Comparison of ENCODE assay signal across 17 cellular contexts in genomic region chr6:170142559-170142958, GRCh38.
A peak's percentile ranks its signal among the peaks of the same experiment; 100 is the strongest.
DNase-seq lines count a peak whose midpoint lies in the region; ATAC-seq, FAIRE-seq and TF ChIP-seq lines count a peak whose summit lies in the region.
"Had no signal": no experiment of that assay in that cellular context is flagged by ENCODE, and none has a peak within 500 bp of the region (broad histone marks: within the 10 kb centered on the region; RNA-seq: fewer than 3 reads in every experiment).

No MANE protein-coding gene starts in this region.

- TF ChIP-seq RAD21 in H1 (IDR thresholded peaks at IDR 0.05 in 1 of 2, conservative IDR thresholded peaks at IDR 0.05 in 1 of 2; ENCODE audit: low read depth in 2 of 2, low read length in 2 of 2): no peak

- no peak overlapping the region for H2BK20ac ChIP-seq in H1 (ENCODE audit: low read length)

- DNase-seq in cardiac septum (ENCODE audit: low spot score) (peak; percentile 33), left ventricle myocardium inferior (no peak), H1 (ENCODE audit: low read depth in 1 of 2, low spot score in 2 of 2) (no peak), osteocyte (ENCODE audit: extremely low spot score, unreplicated experiment) (peak; percentile 48), type B pancreatic cell (ENCODE audit: extremely low spot score, unreplicated experiment) (peak; percentile 32), anterior cingulate cortex (lab: John Stamatoyannopoulos, UW) (no peak)
- DNase-seq: COR-L47, DND-41, GDM1, HCEC 1CT had no signal

- H3K4me3 Mint-ChIP-seq in osteocyte (ENCODE audit: unreplicated experiment) (no peak overlapping the region), type B pancreatic cell (no peak overlapping the region)
- H3K4me3 Mint-ChIP-seq: CD14-positive monocyte; CD8-positive, alpha-beta T cell had no signal

- H3K23ac ChIP-seq in H1 (ENCODE audit: insufficient read length): no peak overlapping the region

- H3K4me3 ChIP-seq in left ventricle myocardium inferior (no peak overlapping the region), H1 (ENCODE audit: extremely low read depth in 1 of 4, insufficient read depth in 2 of 4, low read depth in 3 of 4, low read length in 4 of 4) (no peak overlapping the region)

- H4K5ac ChIP-seq in H1 (ENCODE audit: insufficient read length, low read depth, low read length): no peak overlapping the region

- H3K4me1 ChIP-seq in left ventricle myocardium inferior (peaks cover 20% of the 10 kb centered on the region), H1 (replicated peaks in 1 of 4; ENCODE audit: control insufficient read depth in 3 of 4, insufficient read depth in 4 of 4, low read length in 3 of 4) (no peaks in the 10 kb centered on the region)

- H3K27me3 Mint-ChIP-seq in osteocyte (ENCODE audit: unreplicated experiment) (no peaks in the 10 kb centered on the region), type B pancreatic cell (peaks cover 3% of the 10 kb centered on the region)

- H3K79me2 ChIP-seq in H1 (ENCODE audit: control insufficient read depth in 1 of 2, insufficient read depth in 2 of 2, low read length in 2 of 2): no peaks in the 10 kb centered on the region

- H3K36me3 ChIP-seq in left ventricle myocardium inferior (no peaks in the 10 kb centered on the region), H1 (ENCODE audit: control insufficient read depth in 2 of 4, insufficient read depth in 4 of 4, low read length in 3 of 4) (no peaks in the 10 kb centered on the region)

- no peak for TF ChIP-seq EP300 in H1 (IDR thresholded peaks at IDR 0.05; ENCODE audit: borderline replicate concordance in 1 of 2, low read depth in 2 of 2, low read length in 2 of 2)

- no peak overlapping the region for H3K14ac ChIP-seq in H1 (ENCODE audit: insufficient read length)

- H3K4me1 Mint-ChIP-seq in osteocyte (ENCODE audit: unreplicated experiment) (no peaks in the 10 kb centered on the region), type B pancreatic cell (ENCODE audit: unreplicated experiment) (no peaks in the 10 kb centered on the region)

- no peak overlapping the region for H3K27ac ChIP-seq in left ventricle myocardium inferior (replicated peaks)
- no peak overlapping the region for H3K27ac ChIP-seq in H1 (ENCODE audit: low read depth, low read length)
- H3K27ac ChIP-seq: 22Rv1 had no signal

- no peak overlapping the region for H2BK5ac ChIP-seq in H1 (ENCODE audit: low read depth, low read length)

- H4K8ac ChIP-seq in H1 (ENCODE audit: extremely low read depth, insufficient read depth, low read length): no peak overlapping the region

- no peaks in the 10 kb centered on the region for H3K79me1 ChIP-seq in H1 (ENCODE audit: low read depth, low read length)

- no peak overlapping the region for H2AK5ac ChIP-seq in H1 (ENCODE audit: low read depth, low read length)

- peaks cover 13% of the 10 kb centered on the region for H3K9me3 ChIP-seq in left ventricle myocardium inferior (replicated peaks)
- H3K9me3 ChIP-seq in H1 (ENCODE audit: insufficient read depth in 2 of 2, low read depth in 1 of 2, low read length in 1 of 2): peaks cover 4 to 23% of the 10 kb centered on the region in 2 experiments; a peak in 1 of 4 replicates

- no peak for FAIRE-seq in H1 (lab: Jason Lieb, UNC)
- FAIRE-seq: GM12892, GM19239 had no signal

- no peak overlapping the region for H3K56ac ChIP-seq in H1 (replicated peaks; ENCODE audit: insufficient read length, low read depth, low read length)

- 94% methylated on average over 7 of the region's 7 CpGs; no CpG with 5 or more reads in 1 of the 2 experiments for WGBS in H1 (ENCODE audit: extremely low coverage in 1 of 2, insufficient coverage in 1 of 2, insufficient read length in 1 of 2, insufficient replicate concordance in 2 of 2, low coverage in 1 of 2, low lambda C conversion rate in 2 of 2, missing lambda C conversion rate in 1 of 2), 2 experiments

- H3K27me3 ChIP-seq in left ventricle myocardium inferior (ENCODE audit: low read depth) (no peaks in the 10 kb centered on the region), H1 (replicated peaks in 1 of 4; ENCODE audit: control insufficient read depth in 3 of 4, extremely low read depth in 1 of 4, insufficient read depth in 3 of 4, low read length in 3 of 4) (peaks cover 0 to 3% (median 0%) of the 10 kb centered on the region in 4 experiments; a peak in 1 of 7 replicates)

- TF ChIP-seq CTCF in left ventricle myocardium inferior (IDR thresholded peaks at IDR 0.05; ENCODE audit: borderline replicate concordance) (no peak), H1 (IDR thresholded peaks at IDR 0.05; ENCODE audit: control extremely low read depth in 1 of 3, insufficient read depth in 1 of 3, low read depth in 1 of 3, low read length in 3 of 3) (no peak), osteocyte (IDR thresholded peaks at IDR 0.05) (no peak), type B pancreatic cell (conservative IDR thresholded peaks at IDR 0.05) (no peak)

- intact Hi-C loops in cardiac septum (cut with DNase I): no loop called here
- intact Hi-C loops in left ventricle myocardium inferior (cut with micrococcal nuclease): no loop called here

- ATAC-seq in HG03139 (IDR thresholded peaks at IDR 0.05; ENCODE audit: unreplicated experiment) (no peak), HG03378 (IDR thresholded peaks at IDR 0.05; ENCODE audit: unreplicated experiment) (no peak)
- ATAC-seq: CD8-positive, alpha-beta T cell had no signal

- H2BK12ac ChIP-seq in H1 (ENCODE audit: low read depth, low read length): no peak overlapping the region

- H2AFZ ChIP-seq in H1 (ENCODE audit: low read length): no peak overlapping the region

- H3K27ac Mint-ChIP-seq in osteocyte (ENCODE audit: unreplicated experiment) (no peak overlapping the region), type B pancreatic cell (no peak overlapping the region)
- H3K27ac Mint-ChIP-seq: CD14-positive monocyte; CD8-positive, alpha-beta T cell had no signal

- H3K18ac ChIP-seq in H1 (ENCODE audit: extremely low read depth, low read length): no peak overlapping the region

- H3K9ac ChIP-seq in H1 (replicated peaks in 1 of 4; ENCODE audit: extremely low read depth in 1 of 4, low read depth in 3 of 4, low read length in 3 of 4): no peak overlapping the region

- no peak overlapping the region for H3K4ac ChIP-seq in H1 (replicated peaks; ENCODE audit: insufficient read length, low read depth, low read length)

- H3K23me2 ChIP-seq in H1 (ENCODE audit: low read depth, low read length): peaks cover 3% of the 10 kb centered on the region; the same call in 1 of the 2 replicates

- POLR2A ChIA-PET in H1 (lab: Charles Lee; ENCODE audit: partially characterized antibody): no interaction called here

- CTCF ChIA-PET in H1 (lab: Charles Lee; ENCODE audit: partially characterized antibody): no interaction called here

- H4K91ac ChIP-seq in H1 (replicated peaks; ENCODE audit: insufficient read length, low read length): no peak overlapping the region

- no peak overlapping the region for H2BK120ac ChIP-seq in H1 (replicated peaks; ENCODE audit: low read depth, low read length)

- no peak for TF ChIP-seq POLR2A in H1 (IDR thresholded peaks at IDR 0.05; ENCODE audit: control extremely low read depth in 1 of 2, low read depth in 2 of 2, low read length in 2 of 2)

- no peak overlapping the region for H3K4me2 ChIP-seq in H1 (ENCODE audit: insufficient read depth in 1 of 2, low read depth in 2 of 2, low read length in 2 of 2)

- no peaks in the 10 kb centered on the region for H3K36me3 Mint-ChIP-seq in osteocyte (ENCODE audit: unreplicated experiment)
- H3K36me3 Mint-ChIP-seq in type B pancreatic cell: no peaks in the 10 kb centered on the region
- H3K36me3 Mint-ChIP-seq: CD8-positive, alpha-beta T cell had no signal

- H3K9me3 Mint-ChIP-seq in osteocyte (ENCODE audit: unreplicated experiment) (peaks cover 29% of the 10 kb centered on the region), type B pancreatic cell (no peaks in the 10 kb centered on the region)

- H4K20me1 ChIP-seq in H1 (replicated peaks in 1 of 2; ENCODE audit: control insufficient read depth in 1 of 2, insufficient read depth in 2 of 2, low read length in 2 of 2): no peaks in the 10 kb centered on the region

- no peak overlapping the region for H2BK15ac ChIP-seq in H1 (ENCODE audit: low read length)

TF ChIP-seq in H1, 55 proteins besides CTCF, POLR2A, EP300 and RAD21:
- TF ChIP-seq E2F6 (IDR thresholded peaks at IDR 0.05) (peak; percentile 54; the same call in 1 of the 2 replicates), TEAD4 (IDR thresholded peaks at IDR 0.05; ENCODE audit: low read depth, low read length) (no peak)

Comparison
In these comparisons a context has a peak if more than half of its experiments do, and no peak if none do; other contexts are left out.
1. DNase-seq: peak in cardiac septum (single experiment), osteocyte (single experiment) and type B pancreatic cell (single experiment); none in left ventricle myocardium inferior (single experiment), H1 (0 of 2) and anterior cingulate cortex (0 of 58).